Comparison of ENCODE assay signal across 20 cellular contexts in genomic region chr11:43853766-43854165, GRCh38. TPM values are rescaled to one million over a fixed set of nuclear protein-coding genes. Genes with fewer than 3 reads are reported as not detected.
DNase-seq lines count a peak whose midpoint lies in the region; ATAC-seq, FAIRE-seq and TF ChIP-seq lines count a peak whose summit lies in the region.
"Had no signal": no experiment of that assay in that cellular context is flagged by ENCODE, and none has a peak within 500 bp of the region (broad histone marks: within the 10 kb centered on the region; RNA-seq: fewer than 3 reads in every experiment).

No MANE protein-coding gene starts in this region.

- dilution Hi-C loops in IMR-90 (cut with HindIII; ENCODE audit: low sequenced_read_pairs, unreplicated experiment), result no loop called here

- no peak overlapping the region for H3K4me3 ChIP-seq in IMR-90 (ENCODE audit: insufficient read depth, low read depth, low read length)
- no peak overlapping the region for H3K4me3 ChIP-seq in choroid plexus epithelial cell (ENCODE audit: low read depth, low read length)
- no peak overlapping the region for H3K4me3 ChIP-seq in fibroblast of the aortic adventitia (ENCODE audit: low read depth, low read length)
- H3K4me3 ChIP-seq: HAP-1 had no signal

- FAIRE-seq in H54 (lab: Jason Lieb, UNC), result no peak
- FAIRE-seq: HTR-8/SVneo had no signal

- no TSS peak for BruUV-seq in IMR-90 (replicated peaks; lab: Mats Ljungman, UMichigan)

- no peak overlapping the region for H3K9ac ChIP-seq in IMR-90 (ENCODE audit: low read depth, low read length)

- H4K5ac ChIP-seq in IMR-90 (ENCODE audit: low read depth, low read length), result no peak overlapping the region

- no peaks in the 10 kb centered on the region for H3K27me3 ChIP-seq in IMR-90 (ENCODE audit: control insufficient read depth, insufficient read depth, low read length)

- H3K36me3 ChIP-seq in IMR-90 (ENCODE audit: control insufficient read depth, insufficient read depth, low read length), result peaks cover 1% of the 10 kb centered on the region; the same call in 1 of the 2 replicates

- H3K14ac ChIP-seq in IMR-90 (replicated peaks; ENCODE audit: low read depth, low read length), result no peak overlapping the region

- H3K4me2 ChIP-seq in IMR-90 (ENCODE audit: low read depth, low read length), result no peak overlapping the region

- TF ChIP-seq POLR2A in IMR-90 (IDR thresholded peaks at IDR 0.05; ENCODE audit: low read depth, low read length), result no peak
- TF ChIP-seq POLR2A in H54 (IDR thresholded peaks at IDR 0.05; ENCODE audit: low read depth, low read length), result no peak

- peak; percentile 19 for DNase-seq in COLO829 (ENCODE audit: low spot score)
- peak; percentile 18 for DNase-seq in IMR-90
- DNase-seq in choroid plexus epithelial cell (ENCODE audit: low read depth), result peak; percentile 54
- DNase-seq in fibroblast of the aortic adventitia (ENCODE audit: low read depth), result peak; percentile 40
- no peak for DNase-seq in GM13976 (ENCODE audit: low spot score)
- DNase-seq in stimulated activated CD4-positive, alpha-beta T cell treated with anti-CD3 and anti-CD28 coated beads, Interleukin-4, amount 100 ng/mL, for 4 hours, result no peak
- no peak for DNase-seq in H54 (ENCODE audit: insufficient read length, low spot score)
- DNase-seq: C1 segment of cervical spinal cord, DMS79 treated with DMSO at 0.1 percent for 48 hours, MV-4-11, NCI-H1417, NCI-H187 treated with DMSO at 0.1 percent for 48 hours, NCI-H2227 treated with DMSO at 0.1 percent for 48 hours, NCI-H524 treated with DMSO at 0.1 percent for 48 hours, RPMI8226, SHP77 treated with DMSO at 0.1 percent for 48 hours had no signal

- no peaks in the 10 kb centered on the region for H3K79me1 ChIP-seq in IMR-90 (ENCODE audit: low read depth in 1 of 2, low read length in 2 of 2)

- no peak overlapping the region for H4K8ac ChIP-seq in IMR-90 (ENCODE audit: low read depth in 2 of 2, low read length in 2 of 2)

- CTCF ChIA-PET in IMR-90 (lab: Yijun Ruan, JAX), result interaction anchor here (0.7 to 1.0 kb wide), 2 partner anchors 11 to 355 kb away, joined by 3 to 8 read pairs; no protein-coding TSS in a partner anchor

- H3K4ac ChIP-seq in IMR-90 (ENCODE audit: low read depth, low read length), result no peak overlapping the region

- no peak overlapping the region for H2AFZ ChIP-seq in IMR-90 (replicated peaks; ENCODE audit: low read length, poor library complexity)

- no peak overlapping the region for H2AK5ac ChIP-seq in IMR-90 (ENCODE audit: low read depth, low read length)

- no peak overlapping the region for H3K23ac ChIP-seq in IMR-90 (ENCODE audit: low read depth, low read length)

- intact Hi-C loops in IMR-90 (cut with micrococcal nuclease), result loop anchor here (2.0 to 10.0 kb wide), 4 partner anchors 209 to 436 kb away; no protein-coding TSS in a partner anchor

- no peak overlapping the region for H2BK5ac ChIP-seq in IMR-90 (ENCODE audit: low read depth, low read length, poor library complexity, severe bottlenecking)

- no peak overlapping the region for H2BK15ac ChIP-seq in IMR-90 (ENCODE audit: low read depth, low read length)

- H3K9me3 ChIP-seq in IMR-90 (ENCODE audit: control insufficient read depth, insufficient read depth, low read length), result no peaks in the 10 kb centered on the region
- H3K9me3 ChIP-seq: HAP-1 had no signal

- H3K56ac ChIP-seq in IMR-90 (ENCODE audit: extremely low read depth, insufficient read depth, low read length), result no peak overlapping the region

- in situ Hi-C loops in IMR-90 (cut with MboI; ENCODE audit: low sequenced_read_pairs), result no loop called here
- in situ Hi-C loops in GM13976 (cut with MboI; ENCODE audit: low sequenced_read_pairs, unreplicated experiment), result loop anchor here (10.0 kb wide), 1 partner anchor 279 kb away; no protein-coding TSS in a partner anchor

- no peak for ATAC-seq in IMR-90 (ENCODE audit: low read depth)
- ATAC-seq in HG02571 (IDR thresholded peaks at IDR 0.05; ENCODE audit: unreplicated experiment), result no peak

- no peak overlapping the region for H4K91ac ChIP-seq in IMR-90 (ENCODE audit: insufficient read depth, low read depth, low read length)

- no peaks in the 10 kb centered on the region for H4K20me1 ChIP-seq in IMR-90 (ENCODE audit: insufficient read depth, low read length)

- no peak overlapping the region for H2BK120ac ChIP-seq in IMR-90 (ENCODE audit: low read depth, low read length)

- H3K4me1 ChIP-seq in IMR-90 (ENCODE audit: control insufficient read depth, insufficient read depth, low read length), result no peaks in the 10 kb centered on the region
- H3K4me1 ChIP-seq: HAP-1 had no signal

- no peaks in the 10 kb centered on the region for H3K9me1 ChIP-seq in IMR-90 (ENCODE audit: insufficient read depth, low read length)

- no peak for TF ChIP-seq RAD21 in IMR-90 (IDR thresholded peaks at IDR 0.05; ENCODE audit: low read length)

- no peak overlapping the region for H2BK20ac ChIP-seq in IMR-90 (ENCODE audit: low read depth, low read length)

- POLR2A ChIA-PET in IMR-90 (lab: Charles Lee; ENCODE audit: unreplicated experiment), result no interaction called here

- no peak overlapping the region for H3K18ac ChIP-seq in IMR-90 (ENCODE audit: low read depth, low read length)

- TF ChIP-seq CTCF in IMR-90 (conservative IDR thresholded peaks at IDR 0.05; ENCODE audit: low read depth, low read length) (no peak), choroid plexus epithelial cell (conservative IDR thresholded peaks at IDR 0.05; ENCODE audit: low read depth, low read length) (no peak), fibroblast of the aortic adventitia (IDR thresholded peaks at IDR 0.05; ENCODE audit: insufficient read depth, low read length) (no peak), GM13976 (IDR thresholded peaks at IDR 0.05; ENCODE audit: borderline replicate concordance, control extremely low read depth, extremely low read depth, insufficient read depth, missing control alignments) (no peak)

- H3K27ac ChIP-seq in IMR-90 (ENCODE audit: insufficient read depth, low read length), result no peak overlapping the region
- H3K27ac ChIP-seq: HL-60 had no signal

- H2AK9ac ChIP-seq in IMR-90 (replicated peaks; ENCODE audit: low read depth, low read length, poor library complexity), result no peak overlapping the region

TF ChIP-seq in IMR-90, 13 proteins besides CTCF, POLR2A, EP300 and RAD21:
- TF ChIP-seq RCOR1 (IDR thresholded peaks at IDR 0.05; ENCODE audit: insufficient replicate concordance, low read length), result no peak
- TF ChIP-seq FOS (IDR thresholded peaks at IDR 0.05; ENCODE audit: low read depth, low read length), result no peak
- no peak for TF ChIP-seq NFE2L2 (IDR thresholded peaks at IDR 0.05; ENCODE audit: low read depth, low read length)
TF ChIP-seq in IMR-90: peak in this region for 0.

RNA-seq across cellular contexts. Expression of gene ALKBH3, which starts 26.9 kb away (rescaled TPM):
- total RNA-seq in IMR-90 (2012; rRNA removed), result 62.9 and 68.6 TPM in 2 replicates
- 27.7 and 28.3 TPM in 2 replicates for polyA plus RNA-seq in IMR-90 (2012; rRNA removed)
- polyA plus RNA-seq in IMR-90 (2012; cell fraction: cytosol; rRNA removed), result 10.3 and 19.9 TPM in 2 replicates
- 6.1 and 26.4 TPM in 2 replicates for polyA plus RNA-seq in IMR-90 (2012; cell fraction: nucleus; rRNA removed; ENCODE audit: low replicate concordance)
- total RNA-seq in fibroblast of the aortic adventitia (ENCODE audit: low replicate concordance), result 36.7 and 47.1 TPM in 2 replicates

Comparison
In these comparisons a context has a peak if more than half of its experiments do, and no peak if none do; other contexts are left out.
1. DNase-seq: peak in COLO829 (single experiment), IMR-90 (single experiment), choroid plexus epithelial cell (single experiment) and fibroblast of the aortic adventitia (single experiment); none in GM13976 (single experiment), stimulated activated CD4-positive, alpha-beta T cell treated with anti-CD3 and anti-CD28 coated beads, Interleukin-4, amount 100 ng/mL, for 4 hours (0 of 2) and H54 (single experiment).